ENCODE assay signal across 7 cellular contexts in the genomic region with DNA sequence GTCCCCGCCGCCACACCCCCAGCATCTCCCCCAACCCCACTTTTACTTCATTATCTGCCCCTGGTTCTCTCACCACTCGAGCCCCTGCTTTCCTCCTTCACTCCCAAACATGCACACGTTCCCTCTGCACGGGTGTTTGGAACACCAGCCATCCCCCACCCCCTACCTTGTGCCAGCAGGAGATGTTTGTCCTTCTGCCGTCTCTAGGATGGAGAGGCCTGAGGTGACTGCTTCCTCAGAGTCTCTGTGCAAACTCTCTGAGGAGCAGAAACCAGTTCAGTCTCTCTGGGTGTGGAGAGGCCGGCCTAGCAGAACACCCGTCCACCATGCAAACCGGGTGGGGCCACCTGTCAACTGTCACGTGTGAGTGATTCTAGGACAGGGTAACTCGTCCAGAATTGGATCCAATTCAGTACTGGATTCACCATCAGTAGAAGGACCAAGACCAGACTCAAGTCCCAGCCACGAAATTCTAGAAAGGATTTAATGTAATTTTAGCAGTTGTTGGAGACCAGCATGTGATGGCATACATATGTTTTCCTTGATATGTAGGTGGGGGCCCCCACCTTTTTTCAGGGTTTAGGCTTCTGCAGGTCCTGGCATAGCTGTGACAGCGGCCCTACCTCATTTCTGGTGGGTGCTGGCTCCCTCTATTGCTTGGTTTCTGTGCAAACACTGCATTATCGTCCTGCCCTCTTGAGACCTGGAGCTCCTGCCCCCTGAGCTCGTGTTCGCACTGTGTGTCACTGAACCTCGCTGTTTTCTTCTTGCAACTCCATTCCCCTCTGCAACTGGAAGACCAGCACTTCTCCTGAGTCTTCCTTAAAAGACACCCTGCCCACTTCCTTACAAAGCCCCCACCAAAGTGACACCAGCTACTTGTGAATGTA. TPM values are rescaled to one million over a fixed set of nuclear protein-coding genes. Genes with fewer than 3 reads are reported as not detected.
DNase-seq lines count a peak whose midpoint lies in the region; ATAC-seq, FAIRE-seq and TF ChIP-seq lines count a peak whose summit lies in the region.

A gene with protein sequence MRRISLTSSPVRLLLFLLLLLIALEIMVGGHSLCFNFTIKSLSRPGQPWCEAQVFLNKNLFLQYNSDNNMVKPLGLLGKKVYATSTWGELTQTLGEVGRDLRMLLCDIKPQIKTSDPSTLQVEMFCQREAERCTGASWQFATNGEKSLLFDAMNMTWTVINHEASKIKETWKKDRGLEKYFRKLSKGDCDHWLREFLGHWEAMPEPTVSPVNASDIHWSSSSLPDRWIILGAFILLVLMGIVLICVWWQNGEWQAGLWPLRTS (minus strand): TSS at position 259 of the 890 bp plus-strand sequence. CDS start 7,212 bp downstream, outside the sequence.

- TF ChIP-seq CTCF in keratinocyte (optimal IDR thresholded peaks at IDR 0.05 in 1 of 3, IDR thresholded peaks at IDR 0.05 in 1 of 3, conservative IDR thresholded peaks at IDR 0.05 in 1 of 3; ENCODE audit: extremely low read depth in 1 of 3, insufficient read depth in 2 of 3, low read length in 3 of 3) = peak; percentile 16 to 48 (median 17)
- no peak for TF ChIP-seq CTCF in thoracic aorta (IDR thresholded peaks at IDR 0.05)
- TF ChIP-seq CTCF in pancreas (IDR thresholded peaks at IDR 0.05) = no peak

- H3K27ac ChIP-seq in Karpas-422 (ENCODE audit: low read length) (no peak within 1 kb of the TSS), keratinocyte (ENCODE audit: control insufficient read depth, insufficient read depth, low read length) (peak within 1 kb of the TSS; percentile 64), thoracic aorta (peak within 1 kb of the TSS; percentile 42 to 73), pancreas (peak within 1 kb of the TSS in 1 of 4 donors; percentile 0)

- no peaks in the 10 kb centered on the region for H3K27me3 ChIP-seq in Karpas-422 (ENCODE audit: low read length)
- H3K27me3 ChIP-seq in keratinocyte (ENCODE audit: control insufficient read depth, extremely low read depth, insufficient read depth, low read length) = no peaks in the 10 kb centered on the region
- no peaks in the 10 kb centered on the region for H3K27me3 ChIP-seq in thoracic aorta (replicated peaks; ENCODE audit: insufficient read depth)
- no peaks in the 10 kb centered on the region for H3K27me3 ChIP-seq in pancreas

- 76 to 78% methylated on average over 17 of the region's 17 CpGs for WGBS in pancreas, 2 donors

- H3K9ac ChIP-seq in Karpas-422 (ENCODE audit: low read length) (no peak within 1 kb of the TSS), keratinocyte (ENCODE audit: control insufficient read depth, extremely low read depth, insufficient read depth, low read length) (peak within 1 kb of the TSS; percentile 46)

- no peaks in the 10 kb centered on the region for H3K9me3 ChIP-seq in Karpas-422 (ENCODE audit: low read length)
- no peaks in the 10 kb centered on the region for H3K9me3 ChIP-seq in keratinocyte (ENCODE audit: control insufficient read depth, low read depth, low read length)
- no peaks in the 10 kb centered on the region for H3K9me3 ChIP-seq in thoracic aorta
- H3K9me3 ChIP-seq in pancreas = no peaks in the 10 kb centered on the region

- peak; percentile 56 for DNase-seq in Karpas-422
- no peak for DNase-seq in activated CD4-positive, alpha-beta memory T cell treated with anti-CD3 and anti-CD28 coated beads, Interleukin-2, amount 10 ng/mL, durations not matched to agents 7 days and 5 days
- DNase-seq in keratinocyte (ENCODE audit: low read depth, low spot score) = no peak
- no peak for DNase-seq in thoracic aorta (ENCODE audit: low spot score)
- no peak for DNase-seq in germinal center (ENCODE audit: low spot score)
- DNase-seq in pancreas = no peak
- DNase-seq in activated CD4-positive, alpha-beta T cell treated with anti-CD3 and anti-CD28 coated beads for 1 hour = no peak

- H4K20me1 ChIP-seq in Karpas-422 (ENCODE audit: insufficient read depth, low read depth, low read length) = no peaks in the 10 kb centered on the region
- no peaks in the 10 kb centered on the region for H4K20me1 ChIP-seq in keratinocyte (ENCODE audit: control insufficient read depth, extremely low read depth, insufficient read depth, low read length)

- H3K4me2 ChIP-seq in Karpas-422 (ENCODE audit: low read depth, low read length, poor library complexity, severe bottlenecking) (no peak within 1 kb of the TSS), keratinocyte (ENCODE audit: control insufficient read depth, extremely low read depth, insufficient read depth, low read depth, low read length) (peak within 1 kb of the TSS; percentile 57)

- H3K9me1 ChIP-seq in keratinocyte (ENCODE audit: control insufficient read depth, extremely low read depth, insufficient read depth, low read length) = no peaks in the 10 kb centered on the region

- CTCF ChIA-PET in activated CD4-positive, alpha-beta memory T cell treated with anti-CD3 and anti-CD28 coated beads, Interleukin-2, amount 10 ng/mL, durations not matched to agents 7 days and 5 days (lab: Charles Lee) = no interaction called here

- H3K4me3 ChIP-seq in Karpas-422 (ENCODE audit: low read length) = no peak within 1 kb of the TSS
- peak within 1 kb of the TSS; percentile 3 to 52 (median 12) for H3K4me3 ChIP-seq in keratinocyte (ENCODE audit: control insufficient read depth in 2 of 3, extremely low read depth in 1 of 3, insufficient read depth in 2 of 3, low read depth in 1 of 3, low read length in 3 of 3)
- H3K4me3 ChIP-seq in thoracic aorta = peak within 1 kb of the TSS; percentile 60
- H3K4me3 ChIP-seq in pancreas = no peak within 1 kb of the TSS

- intact Hi-C loops in pancreas (cut with DNase I) = no loop called here

- dilution Hi-C loops in keratinocyte (cut with MboI; ENCODE audit: extremely low pct_ligation_motif_present, low sequenced_read_pairs) = no loop called here

- H3K79me2 ChIP-seq in Karpas-422 (ENCODE audit: low read length) (no peaks in the 10 kb centered on the region), keratinocyte (ENCODE audit: control insufficient read depth, insufficient read depth, low read length) (no peaks in the 10 kb centered on the region)

- H3K36me3 Mint-ChIP-seq in activated CD4-positive, alpha-beta memory T cell treated with anti-CD3 and anti-CD28 coated beads, Interleukin-2, amount 10 ng/mL, durations not matched to agents 7 days and 5 days (ENCODE audit: low read depth) = no peaks in the 10 kb centered on the region

- H2AFZ ChIP-seq in Karpas-422 (ENCODE audit: low read length) (no peak within 1 kb of the TSS), keratinocyte (ENCODE audit: control insufficient read depth, low read length) (peak within 1 kb of the TSS; percentile 59)

- POLR2A ChIA-PET in activated CD4-positive, alpha-beta memory T cell treated with anti-CD3 and anti-CD28 coated beads, Interleukin-2, amount 10 ng/mL, durations not matched to agents 7 days and 5 days (lab: Charles Lee) = no interaction called here

- H3K4me1 ChIP-seq in Karpas-422 (ENCODE audit: low read length) = peaks cover 5% of the 10 kb centered on the region
- peaks cover 55% of the 10 kb centered on the region for H3K4me1 ChIP-seq in keratinocyte (ENCODE audit: control insufficient read depth, extremely low read depth, insufficient read depth, low read length)
- H3K4me1 ChIP-seq in thoracic aorta (ENCODE audit: control insufficient read depth in 1 of 2, low read depth in 2 of 2) = peaks cover 19 to 34% of the 10 kb centered on the region in 2 donors
- H3K4me1 ChIP-seq in pancreas = peaks cover 3 to 6% (median 5%) of the 10 kb centered on the region in 3 donors

- ATAC-seq in thoracic aorta (ENCODE audit: insufficient number of reproducible peaks, low FRiP score, low read depth) (no peak), pancreas (no peak)

- no peaks in the 10 kb centered on the region for H3K9me2 ChIP-seq in Karpas-422 (replicated peaks; ENCODE audit: insufficient read depth, low read length)

- no peak within 1 kb of the TSS for H3K4me3 Mint-ChIP-seq in activated CD4-positive, alpha-beta memory T cell treated with anti-CD3 and anti-CD28 coated beads, Interleukin-2, amount 10 ng/mL, durations not matched to agents 7 days and 5 days

- H3K9me3 Mint-ChIP-seq in activated CD4-positive, alpha-beta memory T cell treated with anti-CD3 and anti-CD28 coated beads, Interleukin-2, amount 10 ng/mL, durations not matched to agents 7 days and 5 days = no peaks in the 10 kb centered on the region

- FAIRE-seq in keratinocyte (lab: Jason Lieb, UNC) (no peak), pancreas (lab: Jason Lieb, UNC) (no peak)

- H3K36me3 ChIP-seq in Karpas-422 (ENCODE audit: insufficient read depth, low read length) (no peaks in the 10 kb centered on the region), keratinocyte (ENCODE audit: control insufficient read depth in 2 of 2, extremely low read depth in 1 of 2, insufficient read depth in 2 of 2, low read length in 2 of 2) (no peaks in the 10 kb centered on the region), thoracic aorta (no peaks in the 10 kb centered on the region), pancreas (no peaks in the 10 kb centered on the region)

- peaks cover 21% of the 10 kb centered on the region for H3K27me3 Mint-ChIP-seq in activated CD4-positive, alpha-beta memory T cell treated with anti-CD3 and anti-CD28 coated beads, Interleukin-2, amount 10 ng/mL, durations not matched to agents 7 days and 5 days

- peaks cover 38% of the 10 kb centered on the region for H3K4me1 Mint-ChIP-seq in activated CD4-positive, alpha-beta memory T cell treated with anti-CD3 and anti-CD28 coated beads, Interleukin-2, amount 10 ng/mL, durations not matched to agents 7 days and 5 days

- peak within 1 kb of the TSS; percentile 41 for H3K27ac Mint-ChIP-seq in activated CD4-positive, alpha-beta memory T cell treated with anti-CD3 and anti-CD28 coated beads, Interleukin-2, amount 10 ng/mL, durations not matched to agents 7 days and 5 days

RNA-seq across cellular contexts. Expression of the gene that starts here (rescaled TPM):
- not detected in 2 replicates for total RNA-seq in Karpas-422 (2014; rRNA removed; shearing (Covaris generic); ENCODE audit: low replicate concordance)
- total RNA-seq in activated CD4-positive, alpha-beta memory T cell treated with anti-CD3 and anti-CD28 coated beads, Interleukin-2, amount 10 ng/mL, durations not matched to agents 7 days and 5 days = not detected
- polyA plus RNA-seq in keratinocyte (8.4 to 24.9 TPM (median 14.0 TPM) in 3 replicates), pancreas (not detected)
- 19.2 TPM for polyA plus RNA-seq in keratinocyte (2011; ENCODE audit: low read depth)
- polyA plus RNA-seq in keratinocyte (2011; cell fraction: cytosol; rRNA removed) = 7.7 and 14.8 TPM in 2 replicates
- 29.0 and 31.6 TPM in 2 replicates for polyA plus RNA-seq in keratinocyte (2011; cell fraction: nucleus; rRNA removed)
- polyA plus RNA-seq in keratinocyte (2012; ENCODE audit: low replicate concordance) = 4.6 and 45.2 TPM in 2 replicates
- 2.3 to 20.6 TPM (median 5.9 TPM) in 3 replicates for polyA minus RNA-seq in keratinocyte
- polyA minus RNA-seq in keratinocyte (2011; cell fraction: cytosol; rRNA and poly(A)+ RNA removed) = 2.3 TPM
- 10.4 and 15.0 TPM in 2 replicates for polyA minus RNA-seq in keratinocyte (2011; cell fraction: nucleus; rRNA and poly(A)+ RNA removed)
- total RNA-seq in thoracic aorta (not detected), pancreas (under 1 TPM in 1 of 6 donors, not detected in 5; 0.09 TPM)

Comparison
In these comparisons a context has a peak if more than half of its experiments do, and no peak if none do; other contexts are left out.
1. RNA of the gene that starts here (polyA plus RNA-seq): 4.6 to 45.2 TPM in keratinocyte; not detected in pancreas; every median in the first group is over 4 times any median in the second.
2. Peak in DNase-seq in Karpas-422; RNA of the gene not detected or under 1 TPM.
3. H3K4me3 ChIP-seq: peak in keratinocyte (3 of 3) and thoracic aorta (single experiment); none in Karpas-422 (single experiment) and pancreas (0 of 4).
4. CTCF ChIP-seq: peak in keratinocyte (3 of 3); none in thoracic aorta (single experiment) and pancreas (0 of 4).